11 cellular contexts compared by ENCODE assay signal in the genomic region with DNA sequence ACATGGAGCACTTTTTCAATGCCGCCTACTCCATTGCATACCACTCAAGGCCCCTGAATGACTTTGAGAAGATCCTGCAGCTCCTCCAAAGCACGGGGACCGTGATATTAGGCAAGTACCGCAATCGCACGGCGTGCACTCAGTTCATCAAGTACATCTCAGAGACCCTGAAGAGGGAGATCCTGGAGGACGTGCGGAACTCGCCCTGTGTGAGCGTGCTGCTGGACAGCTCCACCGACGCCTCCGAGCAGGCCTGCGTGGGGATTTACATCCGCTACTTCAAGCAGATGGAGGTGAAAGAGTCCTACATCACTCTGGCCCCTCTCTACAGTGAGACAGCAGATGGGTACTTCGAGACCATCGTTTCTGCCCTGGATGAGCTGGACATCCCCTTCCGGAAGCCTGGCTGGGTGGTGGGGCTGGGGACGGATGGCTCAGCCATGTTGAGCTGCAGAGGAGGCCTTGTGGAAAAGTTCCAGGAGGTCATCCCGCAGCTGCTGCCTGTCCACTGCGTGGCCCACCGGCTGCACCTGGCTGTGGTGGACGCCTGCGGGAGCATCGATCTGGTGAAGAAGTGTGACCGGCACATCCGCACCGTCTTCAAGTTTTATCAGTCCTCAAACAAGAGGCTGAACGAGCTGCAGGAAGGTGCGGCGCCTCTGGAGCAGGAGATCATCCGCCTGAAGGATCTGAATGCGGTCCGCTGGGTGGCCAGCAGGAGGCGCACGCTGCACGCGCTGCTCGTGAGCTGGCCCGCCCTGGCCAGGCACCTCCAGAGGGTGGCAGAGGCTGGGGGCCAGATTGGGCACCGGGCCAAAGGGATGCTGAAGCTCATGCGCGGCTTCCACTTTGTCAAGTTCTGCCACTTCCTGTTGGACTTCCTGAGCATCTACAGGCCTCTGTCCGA. TPM values are rescaled to one million over a fixed set of nuclear protein-coding genes. Genes with fewer than 3 reads are reported as not detected.
DNase-seq lines count a peak whose midpoint lies in the region; ATAC-seq and TF ChIP-seq lines count a peak whose summit lies in the region.
"Had no signal": no experiment of that assay in that cellular context is flagged by ENCODE, and none has a peak within 500 bp of the region (broad histone marks: within the 10 kb centered on the region; RNA-seq: fewer than 3 reads in every experiment).

No MANE protein-coding gene starts in this region.

- no peak overlapping the region for H3K4me3 Mint-ChIP-seq in activated T-cell treated with anti-CD3 and anti-CD28 coated beads, Interleukin-2, amount 50 U/mL, for 72 hours

- TF ChIP-seq POLR2A in NB4 (IDR thresholded peaks at IDR 0.05; ENCODE audit: extremely low read depth, insufficient read length), result no peak

- no peak for ATAC-seq in activated T-cell treated with anti-CD3 and anti-CD28 coated beads, Interleukin-2, amount 50 U/mL, for 72 hours (replicated peaks in 1 of 2)
- ATAC-seq in sciatic nerve, result peak; percentile 11
- ATAC-seq in HG03196 (IDR thresholded peaks at IDR 0.05; ENCODE audit: unreplicated experiment), result no peak

- H3K4me1 Mint-ChIP-seq in activated T-cell treated with anti-CD3 and anti-CD28 coated beads, Interleukin-2, amount 50 U/mL, for 72 hours (ENCODE audit: low read depth), result peaks cover 37% of the 10 kb centered on the region

- no peaks in the 10 kb centered on the region for H3K27me3 Mint-ChIP-seq in activated T-cell treated with anti-CD3 and anti-CD28 coated beads, Interleukin-2, amount 50 U/mL, for 72 hours (ENCODE audit: low read depth)

- TF ChIP-seq CTCF in NB4 (IDR thresholded peaks at IDR 0.05; ENCODE audit: low read depth, low read length) (peak; percentile 43), fibroblast of pulmonary artery (IDR thresholded peaks at IDR 0.05; ENCODE audit: low read length, missing control alignments) (peak; percentile 28)

- H3K27ac Mint-ChIP-seq in activated T-cell treated with anti-CD3 and anti-CD28 coated beads, Interleukin-2, amount 50 U/mL, for 72 hours, result no peak overlapping the region

- H3K4me3 ChIP-seq in NB4 (ENCODE audit: low read depth, low read length) (no peak overlapping the region), fibroblast of pulmonary artery (replicated peaks; ENCODE audit: low read depth, low read length) (no peak overlapping the region)
- H3K4me3 ChIP-seq: BLaER1 treated with 17β-estradiol and CSF1 and Interleukin-3, amounts not matched to agents 10 nM and 100 nM; colonic mucosa had no signal

- no peaks in the 10 kb centered on the region for H3K9me3 Mint-ChIP-seq in activated T-cell treated with anti-CD3 and anti-CD28 coated beads, Interleukin-2, amount 50 U/mL, for 72 hours

- peak; percentile 33 to 41 for DNase-seq in activated T-cell treated with anti-CD3 and anti-CD28 coated beads, Interleukin-2, amount 50 U/mL, for 72 hours
- DNase-seq in activated T-cell treated with anti-CD3 and anti-CD28 coated beads for 4 hours (no peak), NB4 (ENCODE audit: low read depth) (peak; percentile 30), fibroblast of pulmonary artery (ENCODE audit: low read depth) (no peak), sciatic nerve (ENCODE audit: low spot score) (peak; percentile 50), HuH-7 (ENCODE audit: low spot score) (no peak), NCI-H2081 treated with DMSO at 0.1 percent for 48 hours (lab: John Stamatoyannopoulos, UW) (no peak)
- DNase-seq: colonic mucosa, NCI-H187 treated with DMSO at 0.1 percent for 48 hours had no signal

- peaks cover 0 to 2% of the 10 kb centered on the region in 2 donors for H3K36me3 Mint-ChIP-seq in activated T-cell treated with anti-CD3 and anti-CD28 coated beads, Interleukin-2, amount 50 U/mL, for 72 hours (ENCODE audit: insufficient read depth in 2 of 2)

- intact Hi-C loops in sciatic nerve (cut with DNase I), result no loop called here

RNA-seq across cellular contexts. Expression of gene ATP6V0E2, which starts 12.7 kb away (rescaled TPM):
- total RNA-seq in activated T-cell treated with anti-CD3 and anti-CD28 coated beads, Interleukin-2, amount 50 U/mL, for 72 hours, result 10 to 100 TPM; 43.4 to 44.5 TPM
- total RNA-seq in sciatic nerve, result 34.8 TPM

RNA-seq across cellular contexts. Expression of gene ZNF862, which starts 22.9 kb away (rescaled TPM):
- 10 to 100 TPM; 31.4 to 39.0 TPM for total RNA-seq in activated T-cell treated with anti-CD3 and anti-CD28 coated beads, Interleukin-2, amount 50 U/mL, for 72 hours
- total RNA-seq in sciatic nerve, result 34.1 TPM

Comparison
In these comparisons a context has a peak if more than half of its experiments do, and no peak if none do; other contexts are left out.
1. DNase-seq: peak in activated T-cell treated with anti-CD3 and anti-CD28 coated beads, Interleukin-2, amount 50 U/mL, for 72 hours (2 of 2), NB4 (single experiment) and sciatic nerve (single experiment); none in activated T-cell treated with anti-CD3 and anti-CD28 coated beads for 4 hours (single experiment), fibroblast of pulmonary artery (single experiment), HuH-7 (single experiment) and NCI-H2081 treated with DMSO at 0.1 percent for 48 hours (single experiment).